In the genomic region with DNA sequence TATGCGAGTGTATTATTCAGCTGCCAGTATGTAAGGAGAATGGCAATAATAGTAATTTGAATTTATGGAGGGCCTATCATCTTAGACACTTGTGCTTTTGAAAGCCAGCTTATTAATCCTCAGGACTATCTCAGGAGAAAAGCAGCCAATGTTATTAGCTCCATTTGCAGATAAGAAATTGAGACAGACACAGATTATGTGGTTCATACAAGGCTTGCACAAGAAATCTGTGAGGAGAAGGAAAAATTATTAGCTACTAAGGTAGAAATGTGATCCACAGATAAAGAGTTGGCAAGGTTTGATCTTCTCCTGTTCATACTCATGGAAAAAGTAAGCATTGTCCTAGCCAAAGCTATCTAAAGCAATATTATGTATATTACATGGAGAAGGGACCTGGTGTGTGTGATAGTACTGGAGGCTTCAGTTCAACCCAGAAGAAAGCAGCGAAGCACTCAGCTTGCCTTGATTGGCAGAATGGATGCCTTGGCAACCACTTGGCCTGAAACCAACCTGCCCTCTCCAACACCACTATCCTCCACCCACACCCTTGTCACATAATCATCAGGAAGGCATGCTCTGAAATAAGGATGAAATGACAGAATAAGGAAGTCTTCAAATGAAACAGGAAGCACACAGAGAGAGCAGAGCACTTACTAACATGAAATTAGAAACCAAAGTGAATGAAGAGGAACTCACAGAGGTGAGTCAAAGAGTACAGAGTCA, we compare ENCODE assay signal across 8 cellular contexts. TPM values are rescaled to one million over a fixed set of nuclear protein-coding genes. Genes with fewer than 3 reads are reported as not detected.
A peak's percentile ranks its signal among the peaks of the same experiment; 100 is the strongest.
DNase-seq lines count a peak whose midpoint lies in the region; ATAC-seq and TF ChIP-seq lines count a peak whose summit lies in the region.

No MANE protein-coding gene starts in this region.

- intact Hi-C loops in colonic mucosa (cut with DNase I) = no loop called here
- intact Hi-C loops in sigmoid colon (cut with DNase I) = no loop called here

- H3K27ac ChIP-seq in colonic mucosa (peak overlapping the region; percentile 62), neural progenitor cell (no peak overlapping the region), coronary artery (peak overlapping the region in 1 of 2 donors; percentile 13), sigmoid colon (no peak overlapping the region)

- no peak overlapping the region for H3K4me3 ChIP-seq in colonic mucosa
- no peak overlapping the region for H3K4me3 ChIP-seq in neural progenitor cell
- H3K4me3 ChIP-seq in coronary artery = no peak overlapping the region
- H3K4me3 ChIP-seq in sigmoid colon = no peak overlapping the region

- 33 to 66% methylated on average over 2 of the region's 2 CpGs for WGBS in sigmoid colon, 2 donors

- H3K27me3 ChIP-seq in colonic mucosa = no peaks in the 10 kb centered on the region
- no peaks in the 10 kb centered on the region for H3K27me3 ChIP-seq in neural progenitor cell
- H3K27me3 ChIP-seq in sigmoid colon = no peaks in the 10 kb centered on the region

- no peaks in the 10 kb centered on the region for H3F3A ChIP-seq in neural progenitor cell (ENCODE audit: low read depth)

- H3K9ac ChIP-seq in colonic mucosa (ENCODE audit: low read depth in 2 of 2, low read length in 2 of 2) = peak overlapping the region in 1 of 2 donors; percentile 3
- H3K9ac ChIP-seq in neural progenitor cell = no peak overlapping the region

- TF ChIP-seq CTCF in colonic mucosa (IDR thresholded peaks at IDR 0.05) (no peak), neural progenitor cell (IDR thresholded peaks at IDR 0.05) (no peak), coronary artery (IDR thresholded peaks at IDR 0.05) (no peak), sigmoid colon (IDR thresholded peaks at IDR 0.05) (no peak)

- peaks cover 33% of the 10 kb centered on the region for H3K4me1 Mint-ChIP-seq in neural progenitor cell

- H3K79me2 ChIP-seq in neural progenitor cell (ENCODE audit: low read depth) = no peaks in the 10 kb centered on the region

- peak; percentile 75 for ATAC-seq in GM19468 (IDR thresholded peaks at IDR 0.05; ENCODE audit: extremely low read depth, unreplicated experiment)
- peak; percentile 78 for ATAC-seq in HG03457 (IDR thresholded peaks at IDR 0.05; ENCODE audit: unreplicated experiment)

- no peak for TF ChIP-seq EP300 in sigmoid colon (IDR thresholded peaks at IDR 0.05)

- H3K36me3 ChIP-seq in colonic mucosa (no peaks in the 10 kb centered on the region), neural progenitor cell (no peaks in the 10 kb centered on the region), sigmoid colon (no peaks in the 10 kb centered on the region)

- peaks cover 2% of the 10 kb centered on the region for H3K36me3 Mint-ChIP-seq in neural progenitor cell

- H3K9me3 ChIP-seq in colonic mucosa (no peaks in the 10 kb centered on the region), neural progenitor cell (ENCODE audit: low read depth) (no peaks in the 10 kb centered on the region), sigmoid colon (no peaks in the 10 kb centered on the region)

- DNase-seq in Daoy (ENCODE audit: low read depth) (peak; percentile 98), NCI-H774 (lab: John Stamatoyannopoulos, UW) (peak; percentile 42), colonic mucosa (peak; percentile 89), neural progenitor cell (ENCODE audit: low spot score) (no peak), coronary artery (ENCODE audit: low spot score) (no peak), sigmoid colon (no peak)

- H3K4me1 ChIP-seq in colonic mucosa (no peaks in the 10 kb centered on the region), neural progenitor cell (peaks cover 7% of the 10 kb centered on the region), sigmoid colon (peaks cover 0 to 5% (median under 1%) of the 10 kb centered on the region in 4 donors)

- TF ChIP-seq POLR2A in sigmoid colon (IDR thresholded peaks at IDR 0.05) = no peak

- H3K27ac Mint-ChIP-seq in neural progenitor cell = peak overlapping the region; percentile 59

- H3K9me3 Mint-ChIP-seq in neural progenitor cell = peaks cover 3% of the 10 kb centered on the region

- no peaks in the 10 kb centered on the region for H3K27me3 Mint-ChIP-seq in neural progenitor cell (ENCODE audit: insufficient read depth, low read depth)

- H3K4me3 Mint-ChIP-seq in neural progenitor cell = no peak overlapping the region

- no peaks in the 10 kb centered on the region for H4K20me1 ChIP-seq in neural progenitor cell (ENCODE audit: low read depth)

- H2AFZ ChIP-seq in neural progenitor cell (replicated peaks) = no peak overlapping the region

- no peak overlapping the region for H3K4me2 ChIP-seq in neural progenitor cell

RNA-seq across cellular contexts. Expression of gene MACC1, which starts 18.0 kb away (rescaled TPM):
- 15.4 and 29.6 TPM in 2 replicates for total RNA-seq in Daoy (2014; rRNA removed; shearing (Covaris generic))
- total RNA-seq in colonic mucosa (10 to 100 TPM in 1 of 2 donors, 1 to 10 TPM in 1; 9.5 to 12.8 TPM), neural progenitor cell (ENCODE audit: low replicate concordance) (5.7 and 7.2 TPM in 2 replicates), sigmoid colon (under 1 TPM in 2 of 4 donors, not detected in 2; under 0.01 to 0.28 TPM)
- 1 to 10 TPM in 2 of 3 donors, under 1 TPM in 1; 0.60 to 2.1 (median 1.4) TPM for polyA plus RNA-seq in sigmoid colon

Comparison
In these comparisons a context has a peak if more than half of its experiments do, and no peak if none do; other contexts are left out.
1. DNase-seq: peak in Daoy (single experiment), NCI-H774 (single experiment) and colonic mucosa (single experiment); none in neural progenitor cell (single experiment), coronary artery (single experiment) and sigmoid colon (single experiment).